ENCODE assay signal across 9 cellular contexts in the genomic region with DNA sequence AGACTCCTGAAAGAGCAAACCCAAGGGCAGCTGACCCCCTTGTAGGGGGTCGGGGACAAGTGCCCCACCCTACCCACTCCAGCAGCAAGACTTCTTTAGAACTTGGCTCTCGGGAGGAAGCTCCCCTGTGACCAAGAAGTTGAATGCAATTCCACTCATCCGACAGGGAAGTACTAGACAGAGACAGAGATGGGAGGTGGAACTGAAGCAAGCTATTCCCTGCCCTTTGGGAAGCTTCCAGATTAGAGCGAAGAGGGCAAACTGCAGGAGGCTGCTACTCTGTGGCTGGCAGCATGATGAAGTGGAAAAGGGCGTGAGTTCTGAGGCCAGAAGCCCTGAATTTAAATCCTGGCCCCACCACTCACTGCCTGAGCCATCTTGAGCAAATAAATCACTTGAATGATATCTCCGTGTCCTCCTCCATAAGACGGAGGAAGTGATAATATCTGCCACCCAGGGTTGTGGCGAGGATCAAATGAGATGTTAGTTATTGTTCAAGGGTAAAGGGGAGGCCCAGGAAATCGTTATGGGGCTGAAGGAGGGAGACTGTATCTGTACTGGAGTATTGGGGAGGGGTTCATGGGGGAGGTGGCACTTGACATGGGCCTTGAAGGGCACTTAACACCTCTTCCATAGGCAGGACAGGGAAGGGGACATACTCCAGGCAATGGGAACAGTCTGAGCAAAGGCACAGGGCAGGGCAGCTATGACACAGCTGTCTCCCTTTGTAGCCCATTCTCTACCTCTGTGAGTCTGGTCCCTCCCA. TPM values are rescaled to one million over a fixed set of nuclear protein-coding genes. Genes with fewer than 3 reads are reported as not detected.
DNase-seq lines count a peak whose midpoint lies in the region; ATAC-seq, FAIRE-seq and TF ChIP-seq lines count a peak whose summit lies in the region.
"Had no signal": no experiment of that assay in that cellular context is flagged by ENCODE, and none has a peak within 500 bp of the region (broad histone marks: within the 10 kb centered on the region; RNA-seq: fewer than 3 reads in every experiment).

No MANE protein-coding gene starts in this region.

- peak overlapping the region; percentile 10 for H3K4me2 ChIP-seq in smooth muscle cell

- H3K4me1 ChIP-seq in smooth muscle cell (ENCODE audit: low read depth), result peaks cover 24% of the 10 kb centered on the region

- peak overlapping the region; percentile 58 for H3K4me3 Mint-ChIP-seq in activated CD4-positive, alpha-beta T cell treated with anti-CD3 and anti-CD28 coated beads, Interleukin-2, amount 10 ng/mL, durations not matched to agents 24 days and 14 days

- no peak overlapping the region for H3K27ac ChIP-seq in smooth muscle cell (ENCODE audit: low read depth)
- H3K27ac ChIP-seq: tibial nerve had no signal

- no peaks in the 10 kb centered on the region for H4K20me1 ChIP-seq in smooth muscle cell (ENCODE audit: low read depth)

- TF ChIP-seq CTCF in bronchial epithelial cell (IDR thresholded peaks at IDR 0.05; ENCODE audit: insufficient read depth, low read length, severe bottlenecking), result no peak
- no peak for TF ChIP-seq CTCF in smooth muscle cell (IDR thresholded peaks at IDR 0.05; ENCODE audit: borderline replicate concordance, insufficient read depth, poor library complexity, severe bottlenecking)

- no peaks in the 10 kb centered on the region for H3K9me3 ChIP-seq in smooth muscle cell (replicated peaks; ENCODE audit: low read depth)
- H3K9me3 ChIP-seq: tibial nerve had no signal

- no peaks in the 10 kb centered on the region for H3K36me3 Mint-ChIP-seq in activated CD4-positive, alpha-beta T cell treated with anti-CD3 and anti-CD28 coated beads, Interleukin-2, amount 10 ng/mL, durations not matched to agents 24 days and 14 days (ENCODE audit: low read depth)

- H3K27me3 Mint-ChIP-seq in activated CD4-positive, alpha-beta T cell treated with anti-CD3 and anti-CD28 coated beads, Interleukin-2, amount 10 ng/mL, durations not matched to agents 24 days and 14 days, result peaks cover 60% of the 10 kb centered on the region

- H3K36me3 ChIP-seq in bronchial epithelial cell (ENCODE audit: control insufficient read depth, insufficient read depth, low read length) (no peaks in the 10 kb centered on the region), smooth muscle cell (ENCODE audit: low read depth) (no peaks in the 10 kb centered on the region)
- H3K36me3 ChIP-seq: tibial nerve had no signal

- no peak overlapping the region for H3K9ac ChIP-seq in smooth muscle cell (ENCODE audit: low read depth)

- ATAC-seq in GM18873 (IDR thresholded peaks at IDR 0.05; ENCODE audit: low FRiP score, unreplicated experiment), result no peak

- H3K4me1 Mint-ChIP-seq in activated CD4-positive, alpha-beta T cell treated with anti-CD3 and anti-CD28 coated beads, Interleukin-2, amount 10 ng/mL, durations not matched to agents 24 days and 14 days, result peaks cover 29% of the 10 kb centered on the region

- peak; percentile 55 for DNase-seq in MV-4-11 (lab: John Stamatoyannopoulos, UW)
- peak; percentile 77 for DNase-seq in activated CD4-positive, alpha-beta T cell treated with anti-CD3 and anti-CD28 coated beads, Interleukin-2, amount 10 ng/mL, durations not matched to agents 24 days and 14 days
- DNase-seq in bronchial epithelial cell (ENCODE audit: low read depth), result no peak
- DNase-seq in smooth muscle cell (lab: John Stamatoyannopoulos, UW; ENCODE audit: unreplicated experiment), result no peak
- no peak for DNase-seq in OCI-M1 (lab: John Stamatoyannopoulos, UW)
- no peak for DNase-seq in kidney tubule cell (ENCODE audit: low spot score)

- 33% methylated on average over 9 of the region's 9 CpGs for WGBS in smooth muscle cell (ENCODE audit: low lambda C conversion rate)

- no peak overlapping the region for H3K27ac Mint-ChIP-seq in activated CD4-positive, alpha-beta T cell treated with anti-CD3 and anti-CD28 coated beads, Interleukin-2, amount 10 ng/mL, durations not matched to agents 24 days and 14 days

- H3K79me2 ChIP-seq in smooth muscle cell (ENCODE audit: low read depth), result no peaks in the 10 kb centered on the region

- intact Hi-C loops in activated CD4-positive, alpha-beta T cell treated with anti-CD3 and anti-CD28 coated beads, Interleukin-2, amount 10 ng/mL, durations not matched to agents 24 days and 14 days (cut with micrococcal nuclease), result no loop called here

- FAIRE-seq in bronchial epithelial cell (lab: Jason Lieb, UNC), result peak; percentile 75
- FAIRE-seq: HTR-8/SVneo had no signal

- H3K9me3 Mint-ChIP-seq in activated CD4-positive, alpha-beta T cell treated with anti-CD3 and anti-CD28 coated beads, Interleukin-2, amount 10 ng/mL, durations not matched to agents 24 days and 14 days, result no peaks in the 10 kb centered on the region

- H3K27me3 ChIP-seq in bronchial epithelial cell (ENCODE audit: control insufficient read depth, insufficient read depth, low read length), result peaks cover 28% of the 10 kb centered on the region
- peaks cover 4% of the 10 kb centered on the region for H3K27me3 ChIP-seq in smooth muscle cell (ENCODE audit: low read depth)

- H2AFZ ChIP-seq in smooth muscle cell (ENCODE audit: low read depth), result no peak overlapping the region

- peaks cover 8% of the 10 kb centered on the region for H3F3A ChIP-seq in smooth muscle cell (ENCODE audit: low read depth)

- H3K4me3 ChIP-seq in bronchial epithelial cell (ENCODE audit: low read depth, low read length) (no peak overlapping the region), smooth muscle cell (no peak overlapping the region)
- H3K4me3 ChIP-seq: tibial nerve had no signal

RNA-seq across cellular contexts. Expression of a gene that starts 16.2 kb away (rescaled TPM):
- total RNA-seq in activated CD4-positive, alpha-beta T cell treated with anti-CD3 and anti-CD28 coated beads, Interleukin-2, amount 10 ng/mL, durations not matched to agents 24 days and 14 days, result 87.4 and 94.7 TPM in 2 replicates
- total RNA-seq in bronchial epithelial cell (30.5 and 35.2 TPM in 2 replicates), smooth muscle cell (32.2 and 42.1 TPM in 2 replicates)
- 30.7 and 52.0 TPM in 2 replicates for polyA plus RNA-seq in smooth muscle cell

RNA-seq across cellular contexts. Expression of a gene that starts 50.4 kb away (rescaled TPM):
- 5.4 and 7.1 TPM in 2 replicates for total RNA-seq in activated CD4-positive, alpha-beta T cell treated with anti-CD3 and anti-CD28 coated beads, Interleukin-2, amount 10 ng/mL, durations not matched to agents 24 days and 14 days
- 10.2 and 11.6 TPM in 2 replicates for total RNA-seq in bronchial epithelial cell
- total RNA-seq in smooth muscle cell, result 403 and 490 TPM in 2 replicates
- polyA plus RNA-seq in smooth muscle cell, result 667 and 755 TPM in 2 replicates

RNA-seq across cellular contexts. Expression of a gene that starts 53.6 kb away (rescaled TPM):
- total RNA-seq in activated CD4-positive, alpha-beta T cell treated with anti-CD3 and anti-CD28 coated beads, Interleukin-2, amount 10 ng/mL, durations not matched to agents 24 days and 14 days, result 0.09 and 0.17 TPM in 2 replicates
- total RNA-seq in bronchial epithelial cell, result 0.13 and 0.53 TPM in 2 replicates
- 49.1 and 63.3 TPM in 2 replicates for total RNA-seq in smooth muscle cell
- polyA plus RNA-seq in smooth muscle cell, result 385 and 437 TPM in 2 replicates

Comparison
In these comparisons a context has a peak if more than half of its experiments do, and no peak if none do; other contexts are left out.
1. DNase-seq: peak in MV-4-11 (single experiment) and activated CD4-positive, alpha-beta T cell treated with anti-CD3 and anti-CD28 coated beads, Interleukin-2, amount 10 ng/mL, durations not matched to agents 24 days and 14 days (single experiment); none in bronchial epithelial cell (single experiment), smooth muscle cell (single experiment), OCI-M1 (single experiment) and kidney tubule cell (single experiment).
2. RNA of a gene that starts 50.4 kb away (total RNA-seq): 403 to 490 TPM in smooth muscle cell; 10.2 to 11.6 TPM in bronchial epithelial cell and 5.4 to 7.1 TPM in activated CD4-positive, alpha-beta T cell treated with anti-CD3 and anti-CD28 coated beads, Interleukin-2, amount 10 ng/mL, durations not matched to agents 24 days and 14 days; every median in the first group is over 10 times any median in the second.
3. RNA of a gene that starts 53.6 kb away (total RNA-seq): 49.1 to 63.3 TPM in smooth muscle cell; 0.13 to 0.53 TPM in bronchial epithelial cell and 0.09 to 0.17 TPM in activated CD4-positive, alpha-beta T cell treated with anti-CD3 and anti-CD28 coated beads, Interleukin-2, amount 10 ng/mL, durations not matched to agents 24 days and 14 days; every median in the first group is over 10 times any median in the second.